ENCODE assay signal across 8 cellular contexts in the genomic region with DNA sequence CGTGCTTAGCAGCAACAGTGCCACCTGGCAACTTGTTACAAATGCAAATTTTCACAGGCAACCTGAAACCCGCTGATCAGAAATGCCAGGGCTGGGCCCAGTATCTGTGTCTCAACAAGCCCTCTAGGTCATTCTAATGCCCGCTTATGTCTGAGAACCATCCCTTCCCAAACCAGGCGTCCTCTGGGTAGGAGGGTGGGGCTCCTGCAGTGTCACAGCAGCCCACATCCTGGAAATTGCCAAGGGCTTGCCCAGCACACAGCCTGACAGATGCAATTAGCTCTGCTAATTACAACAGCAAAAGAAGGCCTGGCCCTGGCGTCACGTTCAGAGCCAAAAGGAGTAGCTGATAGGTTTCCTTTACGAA. TPM values are rescaled to one million over a fixed set of nuclear protein-coding genes. Genes with fewer than 3 reads are reported as not detected.
DNase-seq lines count a peak whose midpoint lies in the region; ATAC-seq and TF ChIP-seq lines count a peak whose summit lies in the region.

No MANE protein-coding gene starts in this region.

- intact Hi-C loops in activated CD8-positive, alpha-beta T cell treated with anti-CD3 and anti-CD28 coated beads for 36 hours (cut with micrococcal nuclease), result no loop called here

- H3K36me3 Mint-ChIP-seq in activated CD8-positive, alpha-beta T cell treated with anti-CD3 and anti-CD28 coated beads for 36 hours (ENCODE audit: low read depth), result peaks cover 34% of the 10 kb centered on the region

- no peaks in the 10 kb centered on the region for H3K27me3 Mint-ChIP-seq in activated CD8-positive, alpha-beta T cell treated with anti-CD3 and anti-CD28 coated beads for 36 hours

- no peaks in the 10 kb centered on the region for H3K9me3 Mint-ChIP-seq in activated CD8-positive, alpha-beta T cell treated with anti-CD3 and anti-CD28 coated beads for 36 hours

- no peak for TF ChIP-seq CTCF in activated CD8-positive, alpha-beta T cell treated with anti-CD3 and anti-CD28 coated beads for 36 hours (IDR thresholded peaks at IDR 0.05)
- no peak for TF ChIP-seq CTCF in GM20000 (IDR thresholded peaks at IDR 0.05; ENCODE audit: extremely low read depth, missing control alignments)

- ATAC-seq in HG02943 (IDR thresholded peaks at IDR 0.05; ENCODE audit: low read depth, unreplicated experiment) (peak; percentile 43), GM19035 (IDR thresholded peaks at IDR 0.05; ENCODE audit: unreplicated experiment) (no peak)
- peak; percentile 66 for ATAC-seq in activated CD8-positive, alpha-beta T cell treated with anti-CD3 and anti-CD28 coated beads for 36 hours

- DNase-seq in DMS153 treated with DMSO at 0.1 percent for 48 hours (lab: John Stamatoyannopoulos, UW; ENCODE audit: unreplicated experiment), result peak; percentile 21
- peak; percentile 69 for DNase-seq in activated CD8-positive, alpha-beta T cell treated with anti-CD3 and anti-CD28 coated beads for 36 hours
- peak; percentile 84 for DNase-seq in mesenteric fat pad (ENCODE audit: low spot score)
- no peak for DNase-seq in DMS79 (lab: John Stamatoyannopoulos, UW)
- no peak for DNase-seq in GM20000 (ENCODE audit: low spot score)
- DNase-seq in GM19240 (ENCODE audit: insufficient read length, low spot score), result no peak

- peaks cover 88% of the 10 kb centered on the region for H3K4me1 Mint-ChIP-seq in activated CD8-positive, alpha-beta T cell treated with anti-CD3 and anti-CD28 coated beads for 36 hours (ENCODE audit: low read depth)

- peak overlapping the region; percentile 82 for H3K27ac Mint-ChIP-seq in activated CD8-positive, alpha-beta T cell treated with anti-CD3 and anti-CD28 coated beads for 36 hours

- POLR2A ChIA-PET in activated CD8-positive, alpha-beta T cell treated with anti-CD3 and anti-CD28 coated beads for 36 hours (lab: Charles Lee), result interaction anchor here (3.9 to 5.1 kb wide), 2 partner anchors 9 to 15 kb away, joined by 21 to 30 read pairs; a partner anchor contains a TSS

- CTCF ChIA-PET in activated CD8-positive, alpha-beta T cell treated with anti-CD3 and anti-CD28 coated beads for 36 hours (lab: Charles Lee), result interaction anchor here (1.2 to 5.3 kb wide), 5 partner anchors 16 to 31 kb away, joined by 4 to 28 read pairs (median 6); a partner anchor contains a TSS

- peak overlapping the region; percentile 16 for H3K4me3 Mint-ChIP-seq in activated CD8-positive, alpha-beta T cell treated with anti-CD3 and anti-CD28 coated beads for 36 hours

RNA-seq across cellular contexts. Expression of a gene that starts 15.9 kb away (rescaled TPM):
- 10 to 100 TPM; 18.3 to 18.9 TPM for total RNA-seq in activated CD8-positive, alpha-beta T cell treated with anti-CD3 and anti-CD28 coated beads for 36 hours
- 48.3 TPM for total RNA-seq in mesenteric fat pad

RNA-seq across cellular contexts. Expression of a gene that starts 31.2 kb away (rescaled TPM):
- total RNA-seq in activated CD8-positive, alpha-beta T cell treated with anti-CD3 and anti-CD28 coated beads for 36 hours, result under 1 TPM; 0.27 to 0.38 TPM
- 0.64 TPM for total RNA-seq in mesenteric fat pad

RNA-seq across cellular contexts. Expression of a gene that starts 53.4 kb away (rescaled TPM):
- 1 to 10 TPM; 1.8 to 2.7 TPM for total RNA-seq in activated CD8-positive, alpha-beta T cell treated with anti-CD3 and anti-CD28 coated beads for 36 hours
- total RNA-seq in mesenteric fat pad, result 0.45 TPM

Comparison
In these comparisons a context has a peak if more than half of its experiments do, and no peak if none do; other contexts are left out.
1. DNase-seq: peak in DMS153 treated with DMSO at 0.1 percent for 48 hours (single experiment), activated CD8-positive, alpha-beta T cell treated with anti-CD3 and anti-CD28 coated beads for 36 hours (single experiment) and mesenteric fat pad (single experiment); none in DMS79 (single experiment), GM20000 (single experiment) and GM19240 (single experiment).